Comparison of ENCODE assay signal across 17 cellular contexts in genomic region chr2:202950592-202950991, GRCh38. TPM values are rescaled to one million over a fixed set of nuclear protein-coding genes. Genes with fewer than 3 reads are reported as not detected.
DNase-seq lines count a peak whose midpoint lies in the region; ATAC-seq and TF ChIP-seq lines count a peak whose summit lies in the region.
"Had no signal": no experiment of that assay in that cellular context is flagged by ENCODE, and none has a peak within 500 bp of the region (broad histone marks: within the 10 kb centered on the region; RNA-seq: fewer than 3 reads in every experiment).

No MANE protein-coding gene starts in this region.

- H3K27me3 ChIP-seq in right cardiac atrium (ENCODE audit: control insufficient read depth, insufficient read depth) (no peaks in the 10 kb centered on the region), spleen (replicated peaks in 1 of 7) (no peaks in the 10 kb centered on the region)
- H3K27me3 ChIP-seq: ascending aorta had no signal

- TF ChIP-seq CTCF in spleen (IDR thresholded peaks at IDR 0.05 in 8 of 11, conservative IDR thresholded peaks at IDR 0.05 in 3 of 11), result no peak

- 18% methylated on average over 2 of the region's 2 CpGs for WGBS in right cardiac atrium
- WGBS in spleen, 5 donors, result 17 to 33% (median 24%) methylated on average over 2 of the region's 2 CpGs

- H3K36me3 ChIP-seq in spleen, result peaks cover 0 to 51% (median 5%) of the 10 kb centered on the region in 6 donors
- H3K36me3 ChIP-seq: prostate gland had no signal

- H3K4me3 ChIP-seq in right cardiac atrium (ENCODE audit: low read length) (no peak overlapping the region), spleen (no peak overlapping the region)
- H3K4me3 ChIP-seq: ascending aorta, prostate gland had no signal

- ATAC-seq in Right ventricle myocardium superior (ENCODE audit: poor library complexity) (peak; percentile 41), right cardiac atrium (no peak), HG02798 (IDR thresholded peaks at IDR 0.05; ENCODE audit: poor library complexity, unreplicated experiment) (no peak)

- intact Hi-C loops in Right ventricle myocardium superior (cut with DNase I), result no loop called here
- intact Hi-C loops in right cardiac atrium (cut with DNase I), result no loop called here
- intact Hi-C loops in spleen (cut with DNase I; ENCODE audit: low total_unique reads), result no loop called here

- TF ChIP-seq POLR2A in spleen (IDR thresholded peaks at IDR 0.05), result no peak

- H3K9me3 ChIP-seq in right cardiac atrium (ENCODE audit: control insufficient read depth, low read length), result no peaks in the 10 kb centered on the region
- H3K9me3 ChIP-seq in spleen, result peaks cover 0 to 29% (median 20%) of the 10 kb centered on the region in 8 donors
- H3K9me3 ChIP-seq: prostate gland had no signal

- H3K4me1 ChIP-seq in right cardiac atrium (ENCODE audit: control insufficient read depth, insufficient read depth, low read length), result no peaks in the 10 kb centered on the region
- peaks cover 0 to 3% (median 0%) of the 10 kb centered on the region in 6 donors for H3K4me1 ChIP-seq in spleen
- H3K4me1 ChIP-seq: ascending aorta, prostate gland had no signal

- no peak overlapping the region for H3K27ac ChIP-seq in right cardiac atrium (ENCODE audit: low read length)
- H3K27ac ChIP-seq in spleen, result no peak overlapping the region
- H3K27ac ChIP-seq: ascending aorta, epithelial cell of prostate, prostate gland had no signal

- DNase-seq in Right ventricle myocardium superior (no peak), right cardiac atrium (no peak), RKO (ENCODE audit: low spot score) (peak; percentile 43), dermis blood vessel endothelial cell (peak; percentile 3), SW 1271 (lab: John Stamatoyannopoulos, UW) (no peak), spleen (no peak)
- DNase-seq in activated T-cell treated with anti-CD3 and anti-CD28 coated beads, Interleukin-2, amount 50 U/mL, for 1 hour, result no peak
- DNase-seq: activated CD4-positive, CD25-positive, alpha-beta regulatory T cell; C1 segment of cervical spinal cord; cortex of kidney; islet precursor cell; NCI-H2029; stimulated activated naive CD4-positive, alpha-beta T cell treated with Interleukin-2 at 50 U/mL for 16 hours had no signal

RNA-seq across cellular contexts. Expression of gene CARF, which starts 38.5 kb away (rescaled TPM):
- total RNA-seq in Right ventricle myocardium superior, result 5.9 TPM
- 10 to 100 TPM in 1 of 4 donors, 1 to 10 TPM in 3; 7.4 to 10.2 (median 9.3) TPM for total RNA-seq in right cardiac atrium
- 2.8 TPM for polyA plus RNA-seq in right cardiac atrium
- total RNA-seq in dermis blood vessel endothelial cell, result 3.4 and 5.6 TPM in 2 replicates
- total RNA-seq in spleen, result 10 to 100 TPM in 6 of 7 donors, 1 to 10 TPM in 1; 9.6 to 21.7 (median 16.7) TPM
- 1 to 10 TPM; 2.9 to 3.2 (median 3.0) TPM for polyA plus RNA-seq in spleen

RNA-seq across cellular contexts. Expression of gene WDR12, which starts 39.1 kb away (rescaled TPM):
- total RNA-seq in Right ventricle myocardium superior (51.1 TPM), right cardiac atrium (10 to 100 TPM; 39.7 to 57.5 (median 54.1) TPM), dermis blood vessel endothelial cell (30.4 and 34.7 TPM in 2 replicates), spleen (10 to 100 TPM; 17.9 to 33.1 (median 21.9) TPM)
- polyA plus RNA-seq in right cardiac atrium (29.4 TPM), spleen (10 to 100 TPM; 17.2 to 18.0 (median 17.7) TPM)

Comparison
In these comparisons a context has a peak if more than half of its experiments do, and no peak if none do; other contexts are left out.
1. DNase-seq: peak in RKO (single experiment) and dermis blood vessel endothelial cell (single experiment); none in Right ventricle myocardium superior (single experiment), right cardiac atrium (0 of 3), SW 1271 (0 of 2), spleen (single experiment) and activated T-cell treated with anti-CD3 and anti-CD28 coated beads, Interleukin-2, amount 50 U/mL, for 1 hour (single experiment).